Comparison of ENCODE assay signal across 17 cellular contexts in the genomic region with DNA sequence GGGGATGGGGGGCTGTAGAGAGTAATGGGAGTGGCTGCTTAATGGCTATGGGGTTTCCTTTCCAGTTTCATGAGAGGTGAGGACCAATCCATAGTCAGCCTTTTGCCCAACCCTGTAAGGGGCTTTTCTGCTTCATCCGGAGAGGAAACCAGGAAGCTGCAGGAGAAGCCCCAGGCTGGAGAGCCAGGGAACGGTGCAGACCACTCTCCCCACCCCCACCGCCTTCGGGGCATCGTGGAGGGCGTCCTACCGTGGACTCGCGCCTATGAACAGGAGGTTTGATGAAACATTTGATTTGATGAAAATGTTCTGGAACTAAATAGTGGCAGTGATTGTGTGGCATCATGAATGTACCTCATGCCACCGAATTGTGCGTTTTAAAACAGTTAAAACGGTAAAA.
DNase-seq lines count a peak whose midpoint lies in the region; ATAC-seq and TF ChIP-seq lines count a peak whose summit lies in the region.
"Had no signal": no experiment of that assay in that cellular context is flagged by ENCODE, and none has a peak within 500 bp of the region (broad histone marks: within the 10 kb centered on the region; RNA-seq: fewer than 3 reads in every experiment).

No MANE protein-coding gene starts in this region.

- H3K36me3 ChIP-seq in H7 (replicated peaks; ENCODE audit: control insufficient read depth, insufficient read depth, low read length) (no peaks in the 10 kb centered on the region), esophagus muscularis mucosa (no peaks in the 10 kb centered on the region), sigmoid colon (no peaks in the 10 kb centered on the region), MM.1S (replicated peaks; ENCODE audit: insufficient read depth, low read length) (no peaks in the 10 kb centered on the region)
- H3K36me3 ChIP-seq: BE2C had no signal

- DNase-seq in activated effector memory CD4-positive, alpha-beta T cell treated with anti-CD3 and anti-CD28 coated beads, Interleukin-2, amount 50 U/mL, for 16 hours: peak; percentile 44
- DNase-seq in activated effector memory CD4-positive, alpha-beta T cell treated with Interleukin-2 at 50 U/mL for 16 hours: no peak
- DNase-seq in H7 (peak; percentile 8), esophagus muscularis mucosa (ENCODE audit: extremely low spot score) (peak; percentile 66), sigmoid colon (peak; percentile 56), HuH-7 (ENCODE audit: low spot score) (no peak), MM.1S (no peak)
- DNase-seq: ACHN; BE2C; Caco-2; CD4-positive, alpha-beta T cell; GDM1; HFFc6 had no signal

- H4K20me1 ChIP-seq in MM.1S (ENCODE audit: insufficient read depth, low read length): no peaks in the 10 kb centered on the region

- H3K4me3 ChIP-seq in H7 (ENCODE audit: insufficient read depth, low read depth, low read length) (no peak overlapping the region), esophagus muscularis mucosa (no peak overlapping the region), sigmoid colon (no peak overlapping the region), MM.1S (ENCODE audit: low read length) (no peak overlapping the region)
- H3K4me3 ChIP-seq: GM23338 had no signal

- TF ChIP-seq EP300 in esophagus muscularis mucosa (IDR thresholded peaks at IDR 0.05) (no peak), sigmoid colon (IDR thresholded peaks at IDR 0.05) (no peak)

- no peaks in the 10 kb centered on the region for H3K9me2 ChIP-seq in MM.1S (replicated peaks; ENCODE audit: insufficient read depth, low read length)

- no peaks in the 10 kb centered on the region for H3F3A ChIP-seq in MM.1S (ENCODE audit: insufficient read depth, low read length)

- TF ChIP-seq POLR2A in esophagus muscularis mucosa (IDR thresholded peaks at IDR 0.05; ENCODE audit: low read depth): no peak
- TF ChIP-seq POLR2A in sigmoid colon (IDR thresholded peaks at IDR 0.05): no peak

- H3K27me3 ChIP-seq in H7 (ENCODE audit: control insufficient read depth, insufficient read depth, low read length) (no peaks in the 10 kb centered on the region), esophagus muscularis mucosa (no peaks in the 10 kb centered on the region), sigmoid colon (no peaks in the 10 kb centered on the region), MM.1S (replicated peaks; ENCODE audit: insufficient read depth, low read length) (peaks cover 18% of the 10 kb centered on the region)
- H3K27me3 ChIP-seq: BE2C had no signal

- intact Hi-C loops in esophagus muscularis mucosa (cut with DNase I) (no loop called here), sigmoid colon (cut with DNase I) (loop anchor here (10.0 kb wide), 1 partner anchor 982 kb away; the partner anchor contains the start of gene WDR25)

- no peak overlapping the region for H3K9ac ChIP-seq in MM.1S (ENCODE audit: low read length)

- H3K27ac ChIP-seq in esophagus muscularis mucosa (replicated peaks in 1 of 4) (no peak overlapping the region), sigmoid colon (no peak overlapping the region), MM.1S (ENCODE audit: low read length) (no peak overlapping the region)
- H3K27ac ChIP-seq: C4-2B had no signal

- ATAC-seq in GM18907 (IDR thresholded peaks at IDR 0.05; ENCODE audit: unreplicated experiment): no peak
- ATAC-seq: GM23338, HCT116 had no signal

- H3K9me3 ChIP-seq in esophagus muscularis mucosa: peaks cover 0 to 23% (median 9%) of the 10 kb centered on the region in 4 donors
- no peaks in the 10 kb centered on the region for H3K9me3 ChIP-seq in sigmoid colon
- no peaks in the 10 kb centered on the region for H3K9me3 ChIP-seq in MM.1S (replicated peaks; ENCODE audit: insufficient read depth, low read length)

- no peak overlapping the region for H2AFZ ChIP-seq in MM.1S (ENCODE audit: low read length)
- H2AFZ ChIP-seq: GM23338 had no signal

- no peak for TF ChIP-seq CTCF in esophagus muscularis mucosa (IDR thresholded peaks at IDR 0.05)
- TF ChIP-seq CTCF in sigmoid colon (IDR thresholded peaks at IDR 0.05): no peak
- TF ChIP-seq CTCF in MM.1S (IDR thresholded peaks at IDR 0.05; ENCODE audit: low read length): no peak

- no peak overlapping the region for H3K4me2 ChIP-seq in MM.1S (ENCODE audit: low read depth, low read length)
- H3K4me2 ChIP-seq: GM23338 had no signal

- H3K4me1 ChIP-seq in esophagus muscularis mucosa (peaks cover 0 to 40% (median 38%) of the 10 kb centered on the region in 4 donors), sigmoid colon (peaks cover 4 to 47% (median 42%) of the 10 kb centered on the region in 4 donors), MM.1S (ENCODE audit: low read length) (no peaks in the 10 kb centered on the region)
- H3K4me1 ChIP-seq: BE2C, Caco-2 had no signal

- 86% methylated on average over 12 of the region's 12 CpGs for WGBS in esophagus muscularis mucosa
- WGBS in sigmoid colon, 2 donors: 91 to 92% methylated on average over 12 of the region's 12 CpGs

- no peaks in the 10 kb centered on the region for H3K79me2 ChIP-seq in MM.1S (ENCODE audit: low read length)

Comparison
In these comparisons a context has a peak if more than half of its experiments do, and no peak if none do; other contexts are left out.
1. DNase-seq: peak in activated effector memory CD4-positive, alpha-beta T cell treated with anti-CD3 and anti-CD28 coated beads, Interleukin-2, amount 50 U/mL, for 16 hours (single experiment), H7 (single experiment), esophagus muscularis mucosa (single experiment) and sigmoid colon (single experiment); none in activated effector memory CD4-positive, alpha-beta T cell treated with Interleukin-2 at 50 U/mL for 16 hours (single experiment), HuH-7 (single experiment) and MM.1S (single experiment).